Comparison of ENCODE assay signal across 8 cellular contexts in the genomic region with DNA sequence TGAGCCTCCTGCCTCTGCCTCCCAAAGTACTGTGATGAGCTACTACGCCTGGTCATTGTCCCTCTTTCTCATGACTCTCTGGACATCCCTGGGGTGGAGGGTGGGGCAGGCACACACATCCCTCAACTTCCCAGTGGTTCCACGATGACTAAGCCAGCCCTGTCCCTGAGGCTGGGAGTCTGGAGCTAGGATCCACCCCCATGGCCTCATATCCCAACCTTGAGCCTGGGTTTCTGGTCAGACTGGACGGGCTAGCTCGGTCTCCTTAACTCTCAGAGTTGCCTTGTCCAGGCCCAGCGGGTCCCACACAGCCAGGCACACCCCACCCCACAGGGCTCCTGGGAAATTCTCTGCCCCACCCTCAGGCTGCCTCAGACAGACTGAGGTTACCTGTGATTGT. TPM values are rescaled to one million over a fixed set of nuclear protein-coding genes. Genes with fewer than 3 reads are reported as not detected.
DNase-seq lines count a peak whose midpoint lies in the region; ATAC-seq and TF ChIP-seq lines count a peak whose summit lies in the region.

No MANE protein-coding gene starts in this region.

- peak overlapping the region; percentile 69 for H3K27ac Mint-ChIP-seq in endodermal cell

- H3K4me3 ChIP-seq in PC-3 (ENCODE audit: low read length), result no peak overlapping the region
- H3K4me3 ChIP-seq in endodermal cell (ENCODE audit: low read length), result no peak overlapping the region
- no peak overlapping the region for H3K4me3 ChIP-seq in vagina

- peaks cover 23% of the 10 kb centered on the region for H3K79me2 ChIP-seq in PC-3 (ENCODE audit: low read length)

- no peaks in the 10 kb centered on the region for H3K9me2 ChIP-seq in PC-3 (replicated peaks; ENCODE audit: low read length)

- H3K4me2 ChIP-seq in PC-3 (ENCODE audit: low read length), result peak overlapping the region; percentile 81

- POLR2A ChIA-PET in PC-3 (lab: Charles Lee; ENCODE audit: unreplicated experiment), result interaction anchor here (0.6 kb wide), 2 partner anchors 14 to 549 kb away, joined by 3 read pairs; no protein-coding TSS in a partner anchor

- H3K36me3 Mint-ChIP-seq in endodermal cell (ENCODE audit: low read depth), result peaks cover 2% of the 10 kb centered on the region

- H3K4me1 Mint-ChIP-seq in endodermal cell, result peaks cover 13% of the 10 kb centered on the region

- intact Hi-C loops in PC-3 (cut with micrococcal nuclease) (loop anchor here (10.0 kb wide), 1 partner anchor 665 kb away; no protein-coding TSS in a partner anchor), vagina (cut with DNase I) (no loop called here)

- no TSS peak for BruUV-seq in PC-3 (replicated peaks; lab: Mats Ljungman, UMichigan)

- H3K9me3 Mint-ChIP-seq in endodermal cell, result no peaks in the 10 kb centered on the region

- H3F3A ChIP-seq in PC-3 (ENCODE audit: low read length, unreplicated experiment), result peaks cover 5% of the 10 kb centered on the region

- H3K27ac ChIP-seq in PC-3 (ENCODE audit: low read length) (peak overlapping the region; percentile 97), endodermal cell (ENCODE audit: low read depth, low read length) (no peak overlapping the region), vagina (no peak overlapping the region)

- H3K4me1 ChIP-seq in PC-3 (ENCODE audit: insufficient read depth, low read length) (peaks cover 81% of the 10 kb centered on the region), endodermal cell (ENCODE audit: control insufficient read depth, insufficient read depth, low read length) (peaks cover 3% of the 10 kb centered on the region), vagina (peaks cover 79% of the 10 kb centered on the region)

- WGBS in endodermal cell (ENCODE audit: insufficient coverage in 1 of 2, insufficient read length in 1 of 2), 2 experiments, result 86 to 96% methylated on average over 4 to 5 of the region's 5 CpGs

- DNase-seq in ELF-1 (ENCODE audit: low read depth, low spot score) (peak; percentile 91), PC-3 (peak; percentile 99), endodermal cell (no peak), renal cortical epithelial cell (ENCODE audit: low read depth) (peak; percentile 53), vagina (ENCODE audit: extremely low spot score in 2 of 2) (no peak), activated gamma-delta T cell treated with Interleukin-2 at 50 U/mL for 16 hours (no peak), NCI-H69 (lab: John Stamatoyannopoulos, UW) (no peak)
- DNase-seq in activated T-cell treated with anti-CD3 and anti-CD28 coated beads, Interleukin-2, amount 50 U/mL, for 1 hour, result no peak

- TF ChIP-seq CTCF in PC-3 (conservative IDR thresholded peaks at IDR 0.05; ENCODE audit: low read depth, low read length), result no peak
- no peak for TF ChIP-seq CTCF in endodermal cell (conservative IDR thresholded peaks at IDR 0.05)
- TF ChIP-seq CTCF in vagina (IDR thresholded peaks at IDR 0.05), result no peak

- CTCF ChIA-PET in PC-3 (lab: Charles Lee), result interaction anchor here (0.7 to 1.0 kb wide), 2 partner anchors 25 to 78 kb away, joined by 3 read pairs; no protein-coding TSS in a partner anchor

- no peak overlapping the region for H2AFZ ChIP-seq in PC-3 (ENCODE audit: low read length)

- H3K9me3 ChIP-seq in PC-3 (ENCODE audit: low read length) (no peaks in the 10 kb centered on the region), endodermal cell (ENCODE audit: control insufficient read depth, low read length) (no peaks in the 10 kb centered on the region), vagina (no peaks in the 10 kb centered on the region)

- peak; percentile 52 for ATAC-seq in PC-3

- H3K4me3 Mint-ChIP-seq in endodermal cell, result no peak overlapping the region

- no peaks in the 10 kb centered on the region for H3K36me3 ChIP-seq in PC-3 (ENCODE audit: low read depth, low read length)
- H3K36me3 ChIP-seq in endodermal cell (ENCODE audit: control insufficient read depth, insufficient read depth, low read length), result no peaks in the 10 kb centered on the region
- H3K36me3 ChIP-seq in vagina, result no peaks in the 10 kb centered on the region

- no peaks in the 10 kb centered on the region for H3K27me3 Mint-ChIP-seq in endodermal cell (ENCODE audit: insufficient read depth)

- H3K27me3 ChIP-seq in PC-3 (ENCODE audit: low read length) (no peaks in the 10 kb centered on the region), endodermal cell (ENCODE audit: control insufficient read depth, insufficient read depth, low read length, poor library complexity, severe bottlenecking) (no peaks in the 10 kb centered on the region), vagina (no peaks in the 10 kb centered on the region)

- H4K20me1 ChIP-seq in PC-3 (ENCODE audit: low read length), result no peaks in the 10 kb centered on the region

- H3K9ac ChIP-seq in PC-3 (ENCODE audit: low read length) (peak overlapping the region; percentile 92), endodermal cell (ENCODE audit: extremely low read depth, low read length, poor library complexity, severe bottlenecking) (no peak overlapping the region)

- no peak for TF ChIP-seq POLR2A in vagina (IDR thresholded peaks at IDR 0.05)

RNA-seq across cellular contexts. Expression of a gene that starts 19.6 kb away (rescaled TPM):
- total RNA-seq in PC-3 (2014; rRNA removed), result 155 and 191 TPM in 2 replicates
- total RNA-seq in endodermal cell, result 10 to 100 TPM; 55.3 to 66.6 TPM
- polyA plus RNA-seq in endodermal cell (2013, experiment 1 of 2), result 51.9 TPM
- polyA plus RNA-seq in endodermal cell (2013, experiment 2 of 2), result 52.6 TPM
- total RNA-seq in renal cortical epithelial cell, result 15.6 and 27.9 TPM in 2 replicates
- 152 TPM for total RNA-seq in vagina

RNA-seq across cellular contexts. Expression of a gene that starts 19.6 kb away (rescaled TPM):
- 179 and 243 TPM in 2 replicates for total RNA-seq in PC-3 (2014; rRNA removed)
- total RNA-seq in endodermal cell, result 10 to 100 TPM; 30.8 to 34.8 TPM
- 44.8 TPM for polyA plus RNA-seq in endodermal cell (2013, experiment 1 of 2)
- polyA plus RNA-seq in endodermal cell (2013, experiment 2 of 2), result 42.4 TPM
- total RNA-seq in renal cortical epithelial cell, result 37.1 and 67.0 TPM in 2 replicates
- total RNA-seq in vagina, result 71.5 TPM

RNA-seq across cellular contexts. Expression of a gene that starts 51.7 kb away (rescaled TPM):
- total RNA-seq in PC-3 (2014; rRNA removed) (266 and 337 TPM in 2 replicates), endodermal cell (100 to 1,000 TPM; 164 to 172 TPM), renal cortical epithelial cell (36.5 and 119 TPM in 2 replicates), vagina (22.6 TPM)
- 61.1 TPM for polyA plus RNA-seq in endodermal cell (2013, experiment 1 of 2)
- 53.8 TPM for polyA plus RNA-seq in endodermal cell (2013, experiment 2 of 2)

RNA-seq across cellular contexts. Expression of a gene that starts 53.2 kb away (rescaled TPM):
- total RNA-seq in PC-3 (2014; rRNA removed) (91.8 and 117 TPM in 2 replicates), endodermal cell (10 to 100 TPM; 51.3 to 66.2 TPM), renal cortical epithelial cell (30.0 and 32.8 TPM in 2 replicates), vagina (28.0 TPM)
- 37.5 TPM for polyA plus RNA-seq in endodermal cell (2013, experiment 1 of 2)
- polyA plus RNA-seq in endodermal cell (2013, experiment 2 of 2), result 35.3 TPM

Comparison
In these comparisons a context has a peak if more than half of its experiments do, and no peak if none do; other contexts are left out.
1. DNase-seq: peak in ELF-1 (single experiment), PC-3 (single experiment) and renal cortical epithelial cell (single experiment); none in endodermal cell (single experiment), vagina (0 of 2), activated gamma-delta T cell treated with Interleukin-2 at 50 U/mL for 16 hours (single experiment), activated T-cell treated with anti-CD3 and anti-CD28 coated beads, Interleukin-2, amount 50 U/mL, for 1 hour (single experiment) and NCI-H69 (single experiment).